In genomic region chr10:49119746-49120145, GRCh38 we compare ENCODE assay signal across 1 cellular context.
TF ChIP-seq lines count a peak whose summit lies in the region.

No MANE protein-coding gene starts in this region.

TF ChIP-seq in GM23338, 12 proteins besides CTCF, POLR2A, EP300 and RAD21:
- TF ChIP-seq REST (IDR thresholded peaks at IDR 0.05; ENCODE audit: unreplicated experiment), result no peak
- no peak for TF ChIP-seq STAT1 (IDR thresholded peaks at IDR 0.05; ENCODE audit: unreplicated experiment)
- TF ChIP-seq ETS1 (IDR thresholded peaks at IDR 0.05), result no peak
- TF ChIP-seq ZNF114 (CRISPR knock-in tag; IDR thresholded peaks at IDR 0.05), result no peak
- no peak for TF ChIP-seq ZNF462 (CRISPR knock-in tag; IDR thresholded peaks at IDR 0.05)
- no peak for TF ChIP-seq EZH2phosphoT487 (IDR thresholded peaks at IDR 0.05; ENCODE audit: unreplicated experiment)
- no peak for TF ChIP-seq ZNF331 (CRISPR knock-in tag; IDR thresholded peaks at IDR 0.05; ENCODE audit: low read depth)
- TF ChIP-seq POLR2AphosphoS5 (IDR thresholded peaks at IDR 0.05; ENCODE audit: low read depth), result no peak
- TF ChIP-seq NANOG (IDR thresholded peaks at IDR 0.05; ENCODE audit: borderline replicate concordance), result no peak
- no peak for TF ChIP-seq CREB1 (CRISPR knock-in tag; IDR thresholded peaks at IDR 0.05; ENCODE audit: low read depth)
- TF ChIP-seq JUNB (IDR thresholded peaks at IDR 0.05; ENCODE audit: unreplicated experiment), result no peak
- TF ChIP-seq EZH2 (IDR thresholded peaks at IDR 0.05; ENCODE audit: low read depth, unreplicated experiment), result no peak
